ENCODE assay signal across 23 cellular contexts in the genomic region with DNA sequence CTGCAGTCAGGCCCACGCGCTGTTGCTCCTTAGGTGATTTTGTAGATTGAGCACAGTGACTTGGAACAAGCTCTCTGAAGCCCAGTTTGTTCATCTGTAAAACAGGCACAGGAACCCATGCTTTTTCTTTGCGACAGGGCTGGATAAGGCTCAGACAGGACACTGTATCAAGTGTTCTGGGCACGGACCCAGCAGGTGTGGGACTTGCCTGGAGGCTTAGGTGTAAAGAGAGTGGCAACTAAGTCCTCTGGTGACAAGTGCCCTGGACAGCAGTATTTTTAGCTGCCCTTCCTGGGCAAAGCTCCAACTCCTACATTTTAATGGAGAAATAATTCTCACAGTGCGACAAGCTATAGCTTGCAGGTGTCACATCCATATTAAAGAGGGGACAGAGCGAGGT. TPM values are rescaled to one million over a fixed set of nuclear protein-coding genes. Genes with fewer than 3 reads are reported as not detected.
DNase-seq lines count a peak whose midpoint lies in the region; ATAC-seq and TF ChIP-seq lines count a peak whose summit lies in the region.
"Had no signal": no experiment of that assay in that cellular context is flagged by ENCODE, and none has a peak within 500 bp of the region (broad histone marks: within the 10 kb centered on the region; RNA-seq: fewer than 3 reads in every experiment).

No MANE protein-coding gene starts in this region.

- no peaks in the 10 kb centered on the region for H3K9me3 ChIP-seq in gastrocnemius medialis
- H3K9me3 ChIP-seq: HAP-1 had no signal

- POLR2A ChIA-PET in RWPE1 (lab: Yijun Ruan, JAX; ENCODE audit: low non-redundant PET), result no interaction called here

- ATAC-seq in left cardiac atrium (peak; percentile 84 to 85), gastrocnemius medialis (peak in 1 of 2 donors; percentile 44), HG02884 (IDR thresholded peaks at IDR 0.05; ENCODE audit: unreplicated experiment) (no peak)
- ATAC-seq: foreskin keratinocyte had no signal

- no peak overlapping the region for H3K4me3 ChIP-seq in gastrocnemius medialis
- H3K4me3 ChIP-seq: HAP-1, skin epidermis had no signal

- TF ChIP-seq CTCF in gastrocnemius medialis (IDR thresholded peaks at IDR 0.05 in 4 of 5, conservative IDR thresholded peaks at IDR 0.05 in 1 of 5) (no peak), RWPE1 (conservative IDR thresholded peaks at IDR 0.05; ENCODE audit: low read depth) (no peak)

- in situ Hi-C loops in gastrocnemius medialis (cut with MboI; ENCODE audit: low sequenced_read_pairs in 4 of 4), result no loop called here

- CTCF ChIA-PET in RWPE1 (lab: Yijun Ruan, JAX), result no interaction called here

- H3K4me1 ChIP-seq in gastrocnemius medialis, result peaks cover 0 to 8% of the 10 kb centered on the region in 2 donors
- H3K4me1 ChIP-seq: foreskin keratinocyte, HAP-1 had no signal

- peaks cover 0 to 20% of the 10 kb centered on the region in 2 donors for H3K36me3 ChIP-seq in gastrocnemius medialis

- H3K27ac ChIP-seq in gastrocnemius medialis, result no peak overlapping the region
- H3K27ac ChIP-seq in RWPE1, result no peak overlapping the region
- H3K27ac ChIP-seq: epithelial cell of prostate, foreskin keratinocyte, skin epidermis had no signal

- peak; percentile 68 for DNase-seq in NCI-H1105 (lab: John Stamatoyannopoulos, UW)
- DNase-seq in NCI-H345 (lab: John Stamatoyannopoulos, UW), result peak; percentile 63
- peak; percentile 83 for DNase-seq in left cardiac atrium
- peak; percentile 16 to 56 for DNase-seq in gastrocnemius medialis
- no peak for DNase-seq in NCI-H128 (lab: John Stamatoyannopoulos, UW; ENCODE audit: unreplicated experiment)
- no peak for DNase-seq in stimulated activated naive CD4-positive, alpha-beta T cell (lab: John Stamatoyannopoulos, UW)
- DNase-seq in RWPE1 (ENCODE audit: low spot score), result no peak
- DNase-seq: activated CD4-positive, alpha-beta memory T cell treated with anti-CD3 and anti-CD28 coated beads, Interleukin-2, amount 10 ng/mL, durations not matched to agents 7 days and 5 days; activated CD4-positive, CD25-positive, alpha-beta regulatory T cell; activated gamma-delta T cell treated with Interleukin-2 at 50 U/mL for 16 hours; activated T-cell treated with anti-CD3 and anti-CD28 coated beads for 4 hours; CD4-positive, alpha-beta T cell; foreskin keratinocyte; KG1; kidney glomerular epithelial cell; midbrain; NCI-H2227 treated with DMSO at 0.1 percent for 48 hours; nephron progenitor cell; stimulated activated CD4-positive, alpha-beta T cell treated with anti-CD3 and anti-CD28 coated beads, Interleukin-4, amount 100 ng/mL, for 24 hours had no signal

- no peak for TF ChIP-seq POLR2A in gastrocnemius medialis (IDR thresholded peaks at IDR 0.05)

- intact Hi-C loops in left cardiac atrium (cut with DNase I) (loop anchor here in 1 of 2 donors (10.0 kb wide), 1 partner anchor 188 kb away; no protein-coding TSS in a partner anchor), gastrocnemius medialis (cut with DNase I; ENCODE audit: low total_unique reads) (no loop called here)

- no peaks in the 10 kb centered on the region for H3K27me3 ChIP-seq in gastrocnemius medialis

RNA-seq across cellular contexts. Expression of a gene that starts 32.2 kb away (rescaled TPM):
- total RNA-seq in left cardiac atrium, result 10 to 100 TPM; 29.6 to 77.5 TPM
- total RNA-seq in gastrocnemius medialis, result 10 to 100 TPM in 3 of 4 donors, 1 to 10 TPM in 1; 9.6 to 21.4 (median 16.6) TPM
- total RNA-seq: CD4-positive, alpha-beta T cell had no signal

RNA-seq across cellular contexts. Expression of a gene that starts 36.7 kb away (rescaled TPM):
- total RNA-seq in left cardiac atrium (10 to 100 TPM; 79.3 to 80.8 TPM), gastrocnemius medialis (10 to 100 TPM in 1 of 4 donors, 1 to 10 TPM in 3; 2.7 to 11.6 (median 7.7) TPM)
- total RNA-seq: activated CD4-positive, alpha-beta memory T cell treated with anti-CD3 and anti-CD28 coated beads, Interleukin-2, amount 10 ng/mL, durations not matched to agents 7 days and 5 days; CD4-positive, alpha-beta T cell had no signal

Comparison
In these comparisons a context has a peak if more than half of its experiments do, and no peak if none do; other contexts are left out.
1. DNase-seq: peak in NCI-H1105 (single experiment), NCI-H345 (single experiment), left cardiac atrium (single experiment) and gastrocnemius medialis (2 of 2); none in NCI-H128 (single experiment), stimulated activated naive CD4-positive, alpha-beta T cell (0 of 6) and RWPE1 (single experiment).
2. RNA of a gene that starts 36.7 kb away (total RNA-seq): 79.3 to 80.8 TPM in left cardiac atrium; 2.7 to 11.6 TPM in gastrocnemius medialis; every median in the first group is over 4 times any median in the second.